ENCODE assay signal across 8 cellular contexts in genomic region chr12:132686831-132687210, GRCh38. TPM values are rescaled to one million over a fixed set of nuclear protein-coding genes. Genes with fewer than 3 reads are reported as not detected.
DNase-seq lines count a peak whose midpoint lies in the region; ATAC-seq lines count a peak whose summit lies in the region.

No MANE protein-coding gene starts in this region.

- no peak overlapping the region for H3K27ac Mint-ChIP-seq in activated T-helper 1 cell treated with anti-CD3 and anti-CD28 coated beads, Interleukin-12 subunit alpha, Interleukin-12 subunit beta, Interleukin-2, Interleukin-4 antibody, amounts not matched to agents 30 ng/mL and 10 ng/mL and 1 ng/mL, durations not matched to agents 14 hours and 24 hours and 36 hours

- H3K9me3 ChIP-seq in iPS-18a (ENCODE audit: control insufficient read depth, low read depth, low read length) (no peaks in the 10 kb centered on the region), subcutaneous abdominal adipose tissue (ENCODE audit: control insufficient read depth in 5 of 5, low read length in 5 of 5) (no peaks in the 10 kb centered on the region)

- H3K4me1 Mint-ChIP-seq in activated T-helper 1 cell treated with anti-CD3 and anti-CD28 coated beads, Interleukin-12 subunit alpha, Interleukin-12 subunit beta, Interleukin-2, Interleukin-4 antibody, amounts not matched to agents 30 ng/mL and 10 ng/mL and 1 ng/mL, durations not matched to agents 14 hours and 24 hours and 36 hours (ENCODE audit: low read depth) = peaks cover 26% of the 10 kb centered on the region

- H3K36me3 Mint-ChIP-seq in activated T-helper 1 cell treated with anti-CD3 and anti-CD28 coated beads, Interleukin-12 subunit alpha, Interleukin-12 subunit beta, Interleukin-2, Interleukin-4 antibody, amounts not matched to agents 30 ng/mL and 10 ng/mL and 1 ng/mL, durations not matched to agents 14 hours and 24 hours and 36 hours (ENCODE audit: low read depth) = peaks cover 8% of the 10 kb centered on the region

- no peaks in the 10 kb centered on the region for H3K27me3 Mint-ChIP-seq in activated T-helper 1 cell treated with anti-CD3 and anti-CD28 coated beads, Interleukin-12 subunit alpha, Interleukin-12 subunit beta, Interleukin-2, Interleukin-4 antibody, amounts not matched to agents 30 ng/mL and 10 ng/mL and 1 ng/mL, durations not matched to agents 14 hours and 24 hours and 36 hours (ENCODE audit: insufficient read depth)

- DNase-seq in AG08395 (ENCODE audit: low spot score) = peak; percentile 17
- DNase-seq in activated T-helper 1 cell treated with anti-CD3 and anti-CD28 coated beads, Interleukin-12 subunit alpha, Interleukin-12 subunit beta, Interleukin-2, Interleukin-4 antibody, amounts not matched to agents 30 ng/mL and 10 ng/mL and 1 ng/mL, durations not matched to agents 14 hours and 24 hours and 36 hours (ENCODE audit: low spot score) = no peak
- DNase-seq in UCSD-AML1 (lab: John Stamatoyannopoulos, UW; ENCODE audit: unreplicated experiment) = no peak
- DNase-seq in effector CD8-positive, alpha-beta T cell (lab: John Stamatoyannopoulos, UW) = no peak

- H3K9me3 Mint-ChIP-seq in activated T-helper 1 cell treated with anti-CD3 and anti-CD28 coated beads, Interleukin-12 subunit alpha, Interleukin-12 subunit beta, Interleukin-2, Interleukin-4 antibody, amounts not matched to agents 30 ng/mL and 10 ng/mL and 1 ng/mL, durations not matched to agents 14 hours and 24 hours and 36 hours = no peaks in the 10 kb centered on the region

- H3K27ac ChIP-seq in iPS-18a (ENCODE audit: low read length) = no peak overlapping the region
- H3K27ac ChIP-seq in subcutaneous abdominal adipose tissue (ENCODE audit: low read depth, low read length) = no peak overlapping the region

- no peaks in the 10 kb centered on the region for H3K36me3 ChIP-seq in iPS-18a (ENCODE audit: control insufficient read depth, low read depth, low read length)
- peaks cover 0 to 2% (median 0%) of the 10 kb centered on the region in 5 donors for H3K36me3 ChIP-seq in subcutaneous abdominal adipose tissue (ENCODE audit: control insufficient read depth in 5 of 5, insufficient read depth in 5 of 5, low read length in 5 of 5)

- ATAC-seq in GM18909 (IDR thresholded peaks at IDR 0.05; ENCODE audit: poor library complexity, unreplicated experiment) (peak; percentile 28), HG03159 (IDR thresholded peaks at IDR 0.05; ENCODE audit: unreplicated experiment) (peak; percentile 18)

- H3K4me3 ChIP-seq in iPS-18a (ENCODE audit: low read length) = peak overlapping the region; percentile 58
- peak overlapping the region in 4 of 5 donors; percentile 59 to 74 (median 66) for H3K4me3 ChIP-seq in subcutaneous abdominal adipose tissue (ENCODE audit: low read depth in 1 of 5, low read length in 5 of 5)

- intact Hi-C loops in activated T-helper 1 cell treated with anti-CD3 and anti-CD28 coated beads, Interleukin-12 subunit alpha, Interleukin-12 subunit beta, Interleukin-2, Interleukin-4 antibody, amounts not matched to agents 30 ng/mL and 10 ng/mL and 1 ng/mL, durations not matched to agents 14 hours and 24 hours and 36 hours (cut with micrococcal nuclease) = loop anchor here (1.0 to 10.0 kb wide), 8 partner anchors 23 to 735 kb away; partner anchors contain the start of genes ANKLE2, DDX51, GOLGA3 and NOC4L

- H3K4me1 ChIP-seq in iPS-18a (ENCODE audit: control insufficient read depth, low read depth, low read length) (no peaks in the 10 kb centered on the region), subcutaneous abdominal adipose tissue (ENCODE audit: control insufficient read depth in 5 of 5, insufficient read depth in 5 of 5, low read length in 5 of 5) (peaks cover 0 to 17% (median 13%) of the 10 kb centered on the region in 5 donors)

- peak overlapping the region; percentile 84 for H3K4me3 Mint-ChIP-seq in activated T-helper 1 cell treated with anti-CD3 and anti-CD28 coated beads, Interleukin-12 subunit alpha, Interleukin-12 subunit beta, Interleukin-2, Interleukin-4 antibody, amounts not matched to agents 30 ng/mL and 10 ng/mL and 1 ng/mL, durations not matched to agents 14 hours and 24 hours and 36 hours

- peak overlapping the region; percentile 67 for H3K9ac ChIP-seq in iPS-18a (ENCODE audit: low read length)
- peak overlapping the region in 2 of 5 donors; percentile 32 to 58 for H3K9ac ChIP-seq in subcutaneous abdominal adipose tissue (ENCODE audit: low read length in 5 of 5)

- H3K27me3 ChIP-seq in iPS-18a (ENCODE audit: control insufficient read depth, insufficient read depth, low read length) = peaks cover 12% of the 10 kb centered on the region
- H3K27me3 ChIP-seq in subcutaneous abdominal adipose tissue (ENCODE audit: control insufficient read depth in 5 of 5, insufficient read depth in 4 of 5, low read length in 5 of 5) = no peaks in the 10 kb centered on the region

RNA-seq across cellular contexts. Expression of gene POLE, which starts 0.3 kb away (rescaled TPM):
- 168 and 170 TPM in 2 replicates for total RNA-seq in activated T-helper 1 cell treated with anti-CD3 and anti-CD28 coated beads, Interleukin-12 subunit alpha, Interleukin-12 subunit beta, Interleukin-2, Interleukin-4 antibody, amounts not matched to agents 30 ng/mL and 10 ng/mL and 1 ng/mL, durations not matched to agents 14 hours and 24 hours and 36 hours

RNA-seq across cellular contexts. Expression of gene PXMP2, which starts 0.6 kb away (rescaled TPM):
- total RNA-seq in activated T-helper 1 cell treated with anti-CD3 and anti-CD28 coated beads, Interleukin-12 subunit alpha, Interleukin-12 subunit beta, Interleukin-2, Interleukin-4 antibody, amounts not matched to agents 30 ng/mL and 10 ng/mL and 1 ng/mL, durations not matched to agents 14 hours and 24 hours and 36 hours = 21.5 and 23.3 TPM in 2 replicates

RNA-seq across cellular contexts. Expression of gene PGAM5, which starts 23.8 kb away (rescaled TPM):
- total RNA-seq in activated T-helper 1 cell treated with anti-CD3 and anti-CD28 coated beads, Interleukin-12 subunit alpha, Interleukin-12 subunit beta, Interleukin-2, Interleukin-4 antibody, amounts not matched to agents 30 ng/mL and 10 ng/mL and 1 ng/mL, durations not matched to agents 14 hours and 24 hours and 36 hours = 107 and 111 TPM in 2 replicates
